In genomic region chr2:156841321-156841720, GRCh38 we compare ENCODE assay signal across 1 cellular context.
TF ChIP-seq lines count a peak whose summit lies in the region.

No MANE protein-coding gene starts in this region.

TF ChIP-seq in K562, 482 proteins besides CTCF, POLR2A, EP300 and RAD21 (continued from another document):
- no peak for TF ChIP-seq JUND (IDR thresholded peaks at IDR 0.05; ENCODE audit: borderline replicate concordance, low read depth, low read length)
- TF ChIP-seq JUND (tag; IDR thresholded peaks at IDR 0.05; ENCODE audit: borderline replicate concordance, low read depth, low read length): no peak
